ENCODE assay signal across 13 cellular contexts in genomic region chr17:41692722-41693521, GRCh38. TPM values are rescaled to one million over a fixed set of nuclear protein-coding genes. Genes with fewer than 3 reads are reported as not detected.
DNase-seq lines count a peak whose midpoint lies in the region; ATAC-seq, FAIRE-seq and TF ChIP-seq lines count a peak whose summit lies in the region.
"Had no signal": no experiment of that assay in that cellular context is flagged by ENCODE, and none has a peak within 500 bp of the region (broad histone marks: within the 10 kb centered on the region; RNA-seq: fewer than 3 reads in every experiment).

No MANE protein-coding gene starts in this region.

- TF ChIP-seq EP300 in HepG2 (IDR thresholded peaks at IDR 0.05; ENCODE audit: low read depth in 2 of 2, low read length in 2 of 2) (no peak), HepG2 (CRISPR knock-in tag; IDR thresholded peaks at IDR 0.05; ENCODE audit: borderline replicate concordance) (peak; percentile 31; the same call in 1 of the 2 replicates)

- BruUV-seq in HepG2 (replicated peaks; lab: Mats Ljungman, UMichigan), result no TSS peak

- H4K20me1 ChIP-seq in HepG2 (ENCODE audit: insufficient read depth, low read length), result peaks cover 39% of the 10 kb centered on the region

- ATAC-seq in HepG2 (peak; percentile 0; the same call in 2 of the 3 replicates), right lobe of liver (no peak), activated B cell treated with CpG ODN at 0.5 μM for 24 hours (ENCODE audit: low read depth) (no peak), HG02938 (IDR thresholded peaks at IDR 0.05; ENCODE audit: unreplicated experiment) (no peak), GM21381 (IDR thresholded peaks at IDR 0.05; ENCODE audit: unreplicated experiment) (no peak)

- TF ChIP-seq POLR2A in HepG2 (IDR thresholded peaks at IDR 0.05; ENCODE audit: insufficient read depth in 1 of 2, low read depth in 2 of 2, low read length in 2 of 2) (peak; percentile 28 to 77; a peak in 3 of 4 replicates), right lobe of liver (IDR thresholded peaks at IDR 0.05) (no peak)

- H3K4me2 ChIP-seq in HepG2 (ENCODE audit: low read depth, low read length), result no peak overlapping the region

- POLR2A ChIA-PET in HepG2 (lab: Yijun Ruan, JAX) (interaction anchor here (0.6 to 6.6 kb wide), 8 partner anchors 10 to 108 kb away, joined by 3 to 443 read pairs (median 5); no protein-coding TSS in a partner anchor), activated B cell treated with CpG ODN at 0.5 μM for 24 hours (lab: Charles Lee) (interaction anchor here (0.6 to 9.6 kb wide), 7 partner anchors 10 to 238 kb away, joined by 3 to 421 read pairs (median 3); partner anchors contain the start of gene ODAD4)

- FAIRE-seq in HepG2 (lab: Jason Lieb, UNC), result no peak
- FAIRE-seq: keratinocyte had no signal

- H3K36me3 Mint-ChIP-seq in activated B cell treated with CpG ODN at 0.5 μM for 24 hours (ENCODE audit: low read depth) (peaks cover 65% of the 10 kb centered on the region), type B pancreatic cell (peaks cover 35% of the 10 kb centered on the region)

- CTCF ChIA-PET in HepG2 (lab: Yijun Ruan, JAX; ENCODE audit: low intra/inter-chr PET ratio, low total read pairs) (no interaction called here), activated B cell treated with CpG ODN at 0.5 μM for 24 hours (lab: Charles Lee) (interaction anchor here (0.6 to 5.5 kb wide), 2 partner anchors 15 to 48 kb away, joined by 3 to 71 read pairs; no protein-coding TSS in a partner anchor)

- H3K27ac Mint-ChIP-seq in activated B cell treated with CpG ODN at 0.5 μM for 24 hours (peak overlapping the region; percentile 51), type B pancreatic cell (peak overlapping the region; percentile 98)

- H3K27me3 ChIP-seq in HepG2 (ENCODE audit: control insufficient read depth in 1 of 2, insufficient read depth in 2 of 2, low read length in 2 of 2), result no peaks in the 10 kb centered on the region; a peak in 2 of 5 replicates
- H3K27me3 ChIP-seq in right lobe of liver, result no peaks in the 10 kb centered on the region
- H3K27me3 ChIP-seq: BE2C had no signal

- H3K4me3 ChIP-seq in HepG2 (replicated peaks in 1 of 3; ENCODE audit: insufficient read depth in 1 of 3, low read depth in 2 of 3, low read length in 3 of 3) (no peak overlapping the region), right lobe of liver (no peak overlapping the region)

- peaks cover 17% of the 10 kb centered on the region for H3K4me1 ChIP-seq in HepG2 (ENCODE audit: insufficient read depth, low read length)
- H3K4me1 ChIP-seq in right lobe of liver, result peaks cover 0 to 42% (median 24%) of the 10 kb centered on the region in 4 donors
- H3K4me1 ChIP-seq: BE2C had no signal

- H3K4me1 Mint-ChIP-seq in activated B cell treated with CpG ODN at 0.5 μM for 24 hours, result peaks cover 46% of the 10 kb centered on the region
- H3K4me1 Mint-ChIP-seq in type B pancreatic cell (ENCODE audit: unreplicated experiment), result peaks cover 15% of the 10 kb centered on the region

- intact Hi-C loops in HepG2 (cut with micrococcal nuclease; ENCODE audit: unreplicated experiment), result no loop called here
- intact Hi-C loops in right lobe of liver (cut with DNase I), result no loop called here
- intact Hi-C loops in activated B cell treated with CpG ODN at 0.5 μM for 24 hours (cut with micrococcal nuclease), result no loop called here

- H3K79me2 ChIP-seq in HepG2 (ENCODE audit: insufficient read depth, low read length), result peaks cover 18% of the 10 kb centered on the region

- H3K27ac ChIP-seq in HepG2 (ENCODE audit: extremely low read length, insufficient read depth, low read length), result no peak overlapping the region
- H3K27ac ChIP-seq in right lobe of liver, result no peak overlapping the region
- H3K27ac ChIP-seq in epithelial cell of prostate, result peak overlapping the region; percentile 99

- in situ Hi-C loops in HepG2 (cut with HindIII; ENCODE audit: extremely low pct_ligation_motif_present, low pct_unique_long_range_greater_than_20kb), result no loop called here

- peak; percentile 26; the same call in 1 of the 2 replicates for TF ChIP-seq RAD21 in HepG2 (CRISPR knock-in tag; IDR thresholded peaks at IDR 0.05)

- H3K9me3 Mint-ChIP-seq in activated B cell treated with CpG ODN at 0.5 μM for 24 hours (no peaks in the 10 kb centered on the region), type B pancreatic cell (no peaks in the 10 kb centered on the region)

- no peaks in the 10 kb centered on the region for H3K27me3 Mint-ChIP-seq in activated B cell treated with CpG ODN at 0.5 μM for 24 hours
- peaks cover 3% of the 10 kb centered on the region for H3K27me3 Mint-ChIP-seq in type B pancreatic cell

- H3K4me3 Mint-ChIP-seq in activated B cell treated with CpG ODN at 0.5 μM for 24 hours, result no peak overlapping the region
- peak overlapping the region; percentile 26 for H3K4me3 Mint-ChIP-seq in type B pancreatic cell

- DNase-seq in HepG2 (ENCODE audit: low spot score) (no peak), right lobe of liver (no peak), activated B cell treated with CpG ODN at 0.5 μM for 24 hours (no peak), epithelial cell of prostate (ENCODE audit: low read depth, low spot score) (no peak), type B pancreatic cell (ENCODE audit: extremely low spot score, unreplicated experiment) (no peak), H4 (ENCODE audit: low spot score) (no peak)
- DNase-seq: BE2C, NCI-H1930 had no signal

- H3K36me3 ChIP-seq in HepG2 (replicated peaks in 1 of 2; ENCODE audit: control insufficient read depth in 1 of 2, insufficient read depth in 2 of 2, low read length in 2 of 2) (peaks cover 22 to 46% of the 10 kb centered on the region in 2 experiments), right lobe of liver (peaks cover 25 to 49% (median 38%) of the 10 kb centered on the region in 4 donors)

- WGBS in HepG2 (ENCODE audit: low lambda C conversion rate), result 98% methylated on average over 11 of the region's 11 CpGs
- WGBS in right lobe of liver (ENCODE audit: insufficient coverage, low coverage, low lambda C conversion rate, missing lambda C conversion rate), result 81% methylated on average over 10 of the region's 11 CpGs

- H2AFZ ChIP-seq in HepG2 (ENCODE audit: low read length), result no peak overlapping the region

- no peak overlapping the region for H3K9ac ChIP-seq in HepG2 (ENCODE audit: insufficient read depth, low read depth, low read length)

- H3K9me3 ChIP-seq in HepG2 (ENCODE audit: low read length) (no peaks in the 10 kb centered on the region), right lobe of liver (no peaks in the 10 kb centered on the region)
- H3K9me3 ChIP-seq: BE2C had no signal

- no peak for TF ChIP-seq CTCF in HepG2 (CRISPR knock-in tag; IDR thresholded peaks at IDR 0.05)
- no peak for TF ChIP-seq CTCF in right lobe of liver (IDR thresholded peaks at IDR 0.05)
- TF ChIP-seq CTCF in activated B cell treated with CpG ODN at 0.5 μM for 24 hours (IDR thresholded peaks at IDR 0.05), result no peak
- no peak for TF ChIP-seq CTCF in type B pancreatic cell (conservative IDR thresholded peaks at IDR 0.05)

RNA-seq across cellular contexts. Expression of gene EIF1, which starts 4.2 kb away (rescaled TPM):
- total RNA-seq in HepG2 (2016; rRNA removed; fragmentation: Illumina TruSeq; extraction: Trizol) (147 and 199 TPM in 2 replicates), right lobe of liver (100 to 1,000 TPM; 284 to 454 (median 404) TPM), activated B cell treated with CpG ODN at 0.5 μM for 24 hours (843 and 900 TPM in 2 replicates), type B pancreatic cell (ENCODE audit: low replicate concordance) (677 and 972 TPM in 2 replicates)
- 90.4 and 105 TPM in 2 replicates for total RNA-seq in HepG2 (2016; cell fraction: cytosol; rRNA removed; fragmentation: Illumina TruSeq; extraction: Trizol; ENCODE audit: low read depth)
- total RNA-seq in HepG2 (2016; cell fraction: insoluble cytoplasmic fraction; rRNA removed; fragmentation: Illumina TruSeq; extraction: Trizol), result 134 and 191 TPM in 2 replicates
- 209 and 226 TPM in 2 replicates for total RNA-seq in HepG2 (2016; cell fraction: membrane; rRNA removed; fragmentation: Illumina TruSeq; extraction: Trizol)
- 237 and 265 TPM in 2 replicates for total RNA-seq in HepG2 (2016; cell fraction: nucleus; rRNA removed; fragmentation: Illumina TruSeq; extraction: Trizol)
- 388 and 517 TPM in 2 replicates for polyA plus RNA-seq in HepG2 (2011; rRNA removed)
- 157 and 242 TPM in 2 replicates for polyA plus RNA-seq in HepG2 (2011; cell fraction: cytosol; rRNA removed)
- 346 and 409 TPM in 2 replicates for polyA plus RNA-seq in HepG2 (2011; cell fraction: nucleus; rRNA removed)
- 1,096 and 1,427 TPM in 2 replicates for polyA plus RNA-seq in HepG2 (2012)
- 537 and 540 TPM in 2 replicates for polyA plus RNA-seq in HepG2 (2016; cell fraction: cytosol; fragmentation: Illumina TruSeq; extraction: Trizol; ENCODE audit: low read depth)
- 606 and 702 TPM in 2 replicates for polyA plus RNA-seq in HepG2 (2016; cell fraction: insoluble cytoplasmic fraction; fragmentation: Illumina TruSeq; extraction: Trizol; ENCODE audit: low read depth)
- polyA plus RNA-seq in HepG2 (2016; cell fraction: membrane; fragmentation: Illumina TruSeq; extraction: Trizol; ENCODE audit: low read depth), result 490 and 548 TPM in 2 replicates
- 691 and 695 TPM in 2 replicates for polyA plus RNA-seq in HepG2 (2016; cell fraction: nucleus; fragmentation: Illumina TruSeq; extraction: Trizol; ENCODE audit: insufficient read depth, low read depth)
- polyA minus RNA-seq in HepG2 (2011; rRNA and poly(A)+ RNA removed; ENCODE audit: low replicate concordance), result 70.2 and 87.8 TPM in 2 replicates
- polyA minus RNA-seq in HepG2 (2011; cell fraction: cytosol; rRNA and poly(A)+ RNA removed), result 159 and 198 TPM in 2 replicates
- 333 and 395 TPM in 2 replicates for polyA minus RNA-seq in HepG2 (2011; cell fraction: nucleus; rRNA and poly(A)+ RNA removed)
- total RNA-seq in H4 (2014; rRNA removed; shearing (Covaris generic)), result 86.6 and 90.0 TPM in 2 replicates

RNA-seq across cellular contexts. Expression of gene GAST, which starts 19.2 kb away (rescaled TPM):
- 0.42 TPM in 1 of 2 replicates, not detected in the other for total RNA-seq in HepG2 (2016; rRNA removed; fragmentation: Illumina TruSeq; extraction: Trizol)
- total RNA-seq in HepG2 (2016; cell fraction: cytosol; rRNA removed; fragmentation: Illumina TruSeq; extraction: Trizol; ENCODE audit: low read depth), result not detected in 2 replicates
- total RNA-seq in HepG2 (2016; cell fraction: insoluble cytoplasmic fraction; rRNA removed; fragmentation: Illumina TruSeq; extraction: Trizol), result 0.52 TPM in 1 of 2 replicates, not detected in the other
- not detected in 2 replicates for total RNA-seq in HepG2 (2016; cell fraction: membrane; rRNA removed; fragmentation: Illumina TruSeq; extraction: Trizol)
- total RNA-seq in HepG2 (2016; cell fraction: nucleus; rRNA removed; fragmentation: Illumina TruSeq; extraction: Trizol), result 1.4 TPM in 1 of 2 replicates, not detected in the other
- polyA plus RNA-seq in HepG2 (2011; rRNA removed), result 0.32 and 0.65 TPM in 2 replicates
- polyA plus RNA-seq in HepG2 (2011; cell fraction: cytosol; rRNA removed), result 0.32 and 0.93 TPM in 2 replicates
- polyA plus RNA-seq in HepG2 (2011; cell fraction: nucleus; rRNA removed), result not detected in 2 replicates
- 0.56 and 4.9 TPM in 2 replicates for polyA plus RNA-seq in HepG2 (2012)
- polyA plus RNA-seq in HepG2 (2016; cell fraction: cytosol; fragmentation: Illumina TruSeq; extraction: Trizol; ENCODE audit: low read depth), result not detected in 2 replicates
- polyA plus RNA-seq in HepG2 (2016; cell fraction: insoluble cytoplasmic fraction; fragmentation: Illumina TruSeq; extraction: Trizol; ENCODE audit: low read depth), result 1.1 TPM in 1 of 2 replicates, not detected in the other
- not detected in 2 replicates for polyA plus RNA-seq in HepG2 (2016; cell fraction: membrane; fragmentation: Illumina TruSeq; extraction: Trizol; ENCODE audit: low read depth)
- polyA plus RNA-seq in HepG2 (2016; cell fraction: nucleus; fragmentation: Illumina TruSeq; extraction: Trizol; ENCODE audit: insufficient read depth, low read depth), result 1.4 TPM in 1 of 2 replicates, not detected in the other
- 0.58 TPM in 1 of 2 replicates, not detected in the other for polyA minus RNA-seq in HepG2 (2011; rRNA and poly(A)+ RNA removed; ENCODE audit: low replicate concordance)
- not detected in 2 replicates for polyA minus RNA-seq in HepG2 (2011; cell fraction: cytosol; rRNA and poly(A)+ RNA removed)
- not detected in 2 replicates for polyA minus RNA-seq in HepG2 (2011; cell fraction: nucleus; rRNA and poly(A)+ RNA removed)
- not detected for total RNA-seq in right lobe of liver
- not detected in 2 replicates for total RNA-seq in activated B cell treated with CpG ODN at 0.5 μM for 24 hours
- 119 and 193 TPM in 2 replicates for total RNA-seq in type B pancreatic cell (ENCODE audit: low replicate concordance)
- not detected in 2 replicates for total RNA-seq in H4 (2014; rRNA removed; shearing (Covaris generic))
- total RNA-seq: posterior vena cava, RPMI7951 had no signal

RNA-seq across cellular contexts. Expression of gene HAP1, which starts 41.5 kb away (rescaled TPM):
- total RNA-seq in HepG2 (2016; rRNA removed; fragmentation: Illumina TruSeq; extraction: Trizol), result 0.07 and 0.08 TPM in 2 replicates
- total RNA-seq in HepG2 (2016; cell fraction: cytosol; rRNA removed; fragmentation: Illumina TruSeq; extraction: Trizol; ENCODE audit: low read depth), result not detected in 2 replicates
- total RNA-seq in HepG2 (2016; cell fraction: insoluble cytoplasmic fraction; rRNA removed; fragmentation: Illumina TruSeq; extraction: Trizol), result 0.07 and 0.11 TPM in 2 replicates
- total RNA-seq in HepG2 (2016; cell fraction: membrane; rRNA removed; fragmentation: Illumina TruSeq; extraction: Trizol), result 0.03 TPM in 1 of 2 replicates, not detected in the other
- total RNA-seq in HepG2 (2016; cell fraction: nucleus; rRNA removed; fragmentation: Illumina TruSeq; extraction: Trizol), result 0.12 TPM in 1 of 2 replicates, not detected in the other
- 0.07 and 0.30 TPM in 2 replicates for polyA plus RNA-seq in HepG2 (2011; rRNA removed)
- polyA plus RNA-seq in HepG2 (2011; cell fraction: cytosol; rRNA removed), result 0.07 and 0.08 TPM in 2 replicates
- polyA plus RNA-seq in HepG2 (2011; cell fraction: nucleus; rRNA removed), result 1.1 TPM in 2 replicates
- 0.13 and 0.19 TPM in 2 replicates for polyA plus RNA-seq in HepG2 (2012)
- not detected in 2 replicates for polyA plus RNA-seq in HepG2 (2016; cell fraction: cytosol; fragmentation: Illumina TruSeq; extraction: Trizol; ENCODE audit: low read depth)
- 0.11 TPM in 1 of 2 replicates, not detected in the other for polyA plus RNA-seq in HepG2 (2016; cell fraction: insoluble cytoplasmic fraction; fragmentation: Illumina TruSeq; extraction: Trizol; ENCODE audit: low read depth)
- polyA plus RNA-seq in HepG2 (2016; cell fraction: membrane; fragmentation: Illumina TruSeq; extraction: Trizol; ENCODE audit: low read depth), result not detected in 2 replicates
- 0.11 and 0.15 TPM in 2 replicates for polyA plus RNA-seq in HepG2 (2016; cell fraction: nucleus; fragmentation: Illumina TruSeq; extraction: Trizol; ENCODE audit: insufficient read depth, low read depth)
- 0.07 TPM in 1 of 2 replicates, not detected in the other for polyA minus RNA-seq in HepG2 (2011; rRNA and poly(A)+ RNA removed; ENCODE audit: low replicate concordance)
- not detected in 2 replicates for polyA minus RNA-seq in HepG2 (2011; cell fraction: cytosol; rRNA and poly(A)+ RNA removed)
- 0.12 and 0.26 TPM in 2 replicates for polyA minus RNA-seq in HepG2 (2011; cell fraction: nucleus; rRNA and poly(A)+ RNA removed)
- total RNA-seq in right lobe of liver, result under 1 TPM in 3 of 6 experiments, not detected in 3; 0.07 to 0.10 (median 0.07) TPM
- 0.10 and 0.11 TPM in 2 replicates for total RNA-seq in activated B cell treated with CpG ODN at 0.5 μM for 24 hours
- 4.3 and 11.6 TPM in 2 replicates for total RNA-seq in type B pancreatic cell (ENCODE audit: low replicate concordance)
- 0.06 TPM in 1 of 2 replicates, not detected in the other for total RNA-seq in H4 (2014; rRNA removed; shearing (Covaris generic))
- total RNA-seq: RPMI7951 had no signal

Comparison
In these comparisons a context has a peak if more than half of its experiments do, and no peak if none do; other contexts are left out.
1. RNA of gene GAST, which starts 19.2 kb away (total RNA-seq): 119 to 193 TPM in type B pancreatic cell; 0.42 to 1.4 TPM in HepG2, not detected in right lobe of liver, not detected in activated B cell treated with CpG ODN at 0.5 μM for 24 hours and not detected in H4; every median in the first group is over 10 times any median in the second.